ENCODE assay signal across 8 cellular contexts in genomic region chr14:105492051-105492965, GRCh38. TPM values are rescaled to one million over a fixed set of nuclear protein-coding genes. Genes with fewer than 3 reads are reported as not detected.
DNase-seq lines count a peak whose midpoint lies in the region; ATAC-seq, FAIRE-seq and TF ChIP-seq lines count a peak whose summit lies in the region.

No MANE protein-coding gene starts in this region.

- no peak overlapping the region for H3K9ac ChIP-seq in PC-3 (ENCODE audit: low read length)

- TF ChIP-seq POLR2A in esophagus muscularis mucosa (IDR thresholded peaks at IDR 0.05; ENCODE audit: low read depth) (no peak), H54 (IDR thresholded peaks at IDR 0.05; ENCODE audit: low read depth, low read length) (no peak)

- no peak overlapping the region for H2AFZ ChIP-seq in PC-3 (ENCODE audit: low read length)

- H3K36me3 ChIP-seq in PC-3 (ENCODE audit: low read depth, low read length) (no peaks in the 10 kb centered on the region), esophagus muscularis mucosa (peaks cover 4 to 13% (median 8%) of the 10 kb centered on the region in 4 donors), pancreas (no peaks in the 10 kb centered on the region)

- H3K4me1 ChIP-seq in PC-3 (ENCODE audit: insufficient read depth, low read length) (peaks cover 19% of the 10 kb centered on the region), esophagus muscularis mucosa (peaks cover 41 to 53% (median 45%) of the 10 kb centered on the region in 4 donors), pancreas (peaks cover 0 to 11% (median 4%) of the 10 kb centered on the region in 3 donors)

- H4K20me1 ChIP-seq in PC-3 (ENCODE audit: low read length) = peaks cover 11% of the 10 kb centered on the region

- no peaks in the 10 kb centered on the region for H3K9me2 ChIP-seq in PC-3 (replicated peaks; ENCODE audit: low read length)

- H3K9me3 ChIP-seq in PC-3 (ENCODE audit: low read length) (no peaks in the 10 kb centered on the region), esophagus muscularis mucosa (no peaks in the 10 kb centered on the region), pancreas (no peaks in the 10 kb centered on the region)

- H3K27me3 ChIP-seq in PC-3 (ENCODE audit: low read length) (no peaks in the 10 kb centered on the region), esophagus muscularis mucosa (peaks cover 0 to 7% (median 0%) of the 10 kb centered on the region in 4 donors), pancreas (peaks cover 0 to 4% (median 0%) of the 10 kb centered on the region in 4 donors)

- H3K27ac ChIP-seq in PC-3 (ENCODE audit: low read length) (no peak overlapping the region), esophagus muscularis mucosa (replicated peaks in 1 of 4) (peak overlapping the region in 2 of 4 donors; percentile 93 to 99), pancreas (no peak overlapping the region)

- peak overlapping the region; percentile 83 for H3K4me2 ChIP-seq in PC-3 (ENCODE audit: low read length)

- FAIRE-seq in pancreas (lab: Jason Lieb, UNC) (no peak), H54 (lab: Jason Lieb, UNC) (no peak), urothelium cell line (lab: Jason Lieb, UNC) (no peak)

- DNase-seq in PC-3 (no peak), esophagus muscularis mucosa (ENCODE audit: extremely low spot score) (no peak), pancreas (peak; percentile 36 to 89 (median 60)), H54 (ENCODE audit: insufficient read length, low spot score) (no peak), nucleus accumbens (lab: John Stamatoyannopoulos, UW) (no peak), Kasumi-1 (lab: John Stamatoyannopoulos, UW) (no peak), urothelium cell line (ENCODE audit: low spot score) (no peak)

- ATAC-seq in PC-3 (no peak), pancreas (no peak)

- TF ChIP-seq CTCF in PC-3 (conservative IDR thresholded peaks at IDR 0.05; ENCODE audit: low read depth, low read length) (no peak), esophagus muscularis mucosa (IDR thresholded peaks at IDR 0.05) (no peak), pancreas (IDR thresholded peaks at IDR 0.05) (no peak)

- no peaks in the 10 kb centered on the region for H3F3A ChIP-seq in PC-3 (ENCODE audit: low read length, unreplicated experiment)

- peaks cover 13% of the 10 kb centered on the region for H3K79me2 ChIP-seq in PC-3 (ENCODE audit: low read length)

- POLR2A ChIA-PET in PC-3 (lab: Charles Lee; ENCODE audit: unreplicated experiment) = no interaction called here

- CTCF ChIA-PET in PC-3 (lab: Charles Lee) = interaction anchor here (0.9 kb wide), 1 partner anchor 12 kb away, joined by 11 read pairs; no protein-coding TSS in a partner anchor

- peak overlapping the region; percentile 43; the same call in 1 of the 2 replicates for H3K4me3 ChIP-seq in GM08714 (ENCODE audit: low read length)
- H3K4me3 ChIP-seq in PC-3 (ENCODE audit: low read length) = peak overlapping the region; percentile 81
- H3K4me3 ChIP-seq in esophagus muscularis mucosa = peak overlapping the region; percentile 66 to 75 (median 74)
- H3K4me3 ChIP-seq in pancreas = no peak overlapping the region

- TF ChIP-seq EP300 in esophagus muscularis mucosa (IDR thresholded peaks at IDR 0.05) = no peak

- no TSS peak for BruUV-seq in PC-3 (replicated peaks; lab: Mats Ljungman, UMichigan)

- WGBS in esophagus muscularis mucosa = 84% methylated on average over 15 of the region's 24 CpGs
- 65 to 72% methylated on average over 24 of the region's 24 CpGs for WGBS in pancreas, 2 donors

- intact Hi-C loops in PC-3 (cut with micrococcal nuclease) (no loop called here), esophagus muscularis mucosa (cut with DNase I) (no loop called here), pancreas (cut with DNase I) (no loop called here)

RNA-seq across cellular contexts. Expression of gene TEDC1, which starts 1.3 kb away (rescaled TPM):
- total RNA-seq in PC-3 (2014; rRNA removed) (66.7 and 108 TPM in 2 replicates), esophagus muscularis mucosa (1 to 10 TPM; 3.8 to 6.6 (median 4.7) TPM), pancreas (1 to 10 TPM; 2.0 to 5.2 (median 3.3) TPM)
- 10 to 100 TPM; 18.1 to 21.5 TPM for polyA plus RNA-seq in pancreas

RNA-seq across cellular contexts. Expression of gene CRIP1, which starts 5.6 kb away (rescaled TPM):
- total RNA-seq in PC-3 (2014; rRNA removed) (45.9 and 48.7 TPM in 2 replicates), esophagus muscularis mucosa (100 to 1,000 TPM in 1 of 4 donors, 10 to 100 TPM in 3; 34.0 to 110 (median 54.6) TPM), pancreas (10 to 100 TPM in 1 of 6 donors, 1 to 10 TPM in 5; 2.4 to 14.0 (median 9.0) TPM)
- polyA plus RNA-seq in pancreas = 10 to 100 TPM; 35.4 to 71.0 TPM

RNA-seq across cellular contexts. Expression of gene CRIP2, which starts 17.7 kb away (rescaled TPM):
- total RNA-seq in PC-3 (2014; rRNA removed) (100 and 109 TPM in 2 replicates), esophagus muscularis mucosa (100 to 1,000 TPM; 283 to 578 (median 392) TPM), pancreas (10 to 100 TPM; 12.9 to 37.4 (median 24.3) TPM)
- 100 to 1,000 TPM in 1 of 2 donors, 10 to 100 TPM in 1; 99.5 to 223 TPM for polyA plus RNA-seq in pancreas

RNA-seq across cellular contexts. Expression of gene TMEM121, which starts 34.1 kb away (rescaled TPM):
- total RNA-seq in PC-3 (2014; rRNA removed) (27.5 and 33.6 TPM in 2 replicates), esophagus muscularis mucosa (10 to 100 TPM in 1 of 4 donors, 1 to 10 TPM in 3; 2.9 to 13.0 (median 5.4) TPM), pancreas (1 to 10 TPM in 5 of 6 donors, under 1 TPM in 1; 0.92 to 3.3 (median 1.8) TPM)
- 1 to 10 TPM; 1.2 to 2.5 TPM for polyA plus RNA-seq in pancreas

Comparison
In these comparisons a context has a peak if more than half of its experiments do, and no peak if none do; other contexts are left out.
1. H3K4me3 ChIP-seq: peak in GM08714 (single experiment), PC-3 (single experiment) and esophagus muscularis mucosa (4 of 4); none in pancreas (0 of 4).
2. DNase-seq: peak in pancreas (6 of 6); none in PC-3 (single experiment), esophagus muscularis mucosa (single experiment), H54 (single experiment), nucleus accumbens (0 of 56), Kasumi-1 (0 of 2) and urothelium cell line (single experiment).